1 cellular context compared by ENCODE assay signal in the genomic region with DNA sequence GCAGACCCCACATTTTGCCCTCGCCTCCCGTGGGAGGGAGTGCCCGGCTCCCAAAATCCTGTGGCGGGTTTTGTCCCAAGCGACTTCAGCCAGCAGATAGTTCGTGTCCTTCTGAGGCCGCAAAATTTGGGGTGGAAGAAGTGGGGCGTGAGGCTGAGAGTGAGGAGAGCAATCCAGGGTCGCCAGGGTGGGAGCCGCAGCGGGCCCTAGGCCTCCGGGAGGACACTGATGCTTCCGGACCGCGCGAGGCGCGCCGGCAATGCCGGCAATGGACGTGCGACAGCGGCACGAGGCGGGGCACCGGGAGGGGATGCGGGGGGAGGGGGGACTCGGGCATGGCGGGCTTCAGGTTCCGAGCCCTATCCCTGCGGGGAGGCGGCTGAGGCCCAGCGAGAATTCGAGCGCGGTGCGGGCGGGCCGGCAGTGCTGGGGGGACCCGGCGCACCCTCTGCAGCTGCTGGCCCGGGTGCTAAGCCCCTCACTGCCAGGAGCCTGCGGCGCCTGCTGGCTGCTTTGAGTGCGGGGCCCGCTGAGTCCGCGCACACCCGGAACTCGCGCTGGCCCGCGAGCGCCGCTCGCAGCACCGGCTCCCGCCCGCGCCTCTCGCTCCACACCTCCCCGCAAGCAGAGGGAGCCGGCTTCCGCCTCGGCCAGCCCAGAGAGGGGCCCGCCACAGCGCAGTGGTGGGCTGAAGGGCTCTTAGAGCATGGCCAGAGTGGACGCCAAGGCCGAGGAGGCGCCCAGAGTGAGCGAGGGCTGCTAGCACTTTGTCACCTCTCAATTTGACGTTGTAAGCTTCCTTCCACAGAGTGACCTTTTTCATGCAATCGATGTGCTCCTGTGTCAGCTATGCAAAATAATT.
TF ChIP-seq lines count a peak whose summit lies in the region.

No MANE protein-coding gene starts in this region.

TF ChIP-seq in K562, 482 proteins besides CTCF, POLR2A, EP300 and RAD21 (continued from another document and continues in another):
- TF ChIP-seq, protein P1, sequence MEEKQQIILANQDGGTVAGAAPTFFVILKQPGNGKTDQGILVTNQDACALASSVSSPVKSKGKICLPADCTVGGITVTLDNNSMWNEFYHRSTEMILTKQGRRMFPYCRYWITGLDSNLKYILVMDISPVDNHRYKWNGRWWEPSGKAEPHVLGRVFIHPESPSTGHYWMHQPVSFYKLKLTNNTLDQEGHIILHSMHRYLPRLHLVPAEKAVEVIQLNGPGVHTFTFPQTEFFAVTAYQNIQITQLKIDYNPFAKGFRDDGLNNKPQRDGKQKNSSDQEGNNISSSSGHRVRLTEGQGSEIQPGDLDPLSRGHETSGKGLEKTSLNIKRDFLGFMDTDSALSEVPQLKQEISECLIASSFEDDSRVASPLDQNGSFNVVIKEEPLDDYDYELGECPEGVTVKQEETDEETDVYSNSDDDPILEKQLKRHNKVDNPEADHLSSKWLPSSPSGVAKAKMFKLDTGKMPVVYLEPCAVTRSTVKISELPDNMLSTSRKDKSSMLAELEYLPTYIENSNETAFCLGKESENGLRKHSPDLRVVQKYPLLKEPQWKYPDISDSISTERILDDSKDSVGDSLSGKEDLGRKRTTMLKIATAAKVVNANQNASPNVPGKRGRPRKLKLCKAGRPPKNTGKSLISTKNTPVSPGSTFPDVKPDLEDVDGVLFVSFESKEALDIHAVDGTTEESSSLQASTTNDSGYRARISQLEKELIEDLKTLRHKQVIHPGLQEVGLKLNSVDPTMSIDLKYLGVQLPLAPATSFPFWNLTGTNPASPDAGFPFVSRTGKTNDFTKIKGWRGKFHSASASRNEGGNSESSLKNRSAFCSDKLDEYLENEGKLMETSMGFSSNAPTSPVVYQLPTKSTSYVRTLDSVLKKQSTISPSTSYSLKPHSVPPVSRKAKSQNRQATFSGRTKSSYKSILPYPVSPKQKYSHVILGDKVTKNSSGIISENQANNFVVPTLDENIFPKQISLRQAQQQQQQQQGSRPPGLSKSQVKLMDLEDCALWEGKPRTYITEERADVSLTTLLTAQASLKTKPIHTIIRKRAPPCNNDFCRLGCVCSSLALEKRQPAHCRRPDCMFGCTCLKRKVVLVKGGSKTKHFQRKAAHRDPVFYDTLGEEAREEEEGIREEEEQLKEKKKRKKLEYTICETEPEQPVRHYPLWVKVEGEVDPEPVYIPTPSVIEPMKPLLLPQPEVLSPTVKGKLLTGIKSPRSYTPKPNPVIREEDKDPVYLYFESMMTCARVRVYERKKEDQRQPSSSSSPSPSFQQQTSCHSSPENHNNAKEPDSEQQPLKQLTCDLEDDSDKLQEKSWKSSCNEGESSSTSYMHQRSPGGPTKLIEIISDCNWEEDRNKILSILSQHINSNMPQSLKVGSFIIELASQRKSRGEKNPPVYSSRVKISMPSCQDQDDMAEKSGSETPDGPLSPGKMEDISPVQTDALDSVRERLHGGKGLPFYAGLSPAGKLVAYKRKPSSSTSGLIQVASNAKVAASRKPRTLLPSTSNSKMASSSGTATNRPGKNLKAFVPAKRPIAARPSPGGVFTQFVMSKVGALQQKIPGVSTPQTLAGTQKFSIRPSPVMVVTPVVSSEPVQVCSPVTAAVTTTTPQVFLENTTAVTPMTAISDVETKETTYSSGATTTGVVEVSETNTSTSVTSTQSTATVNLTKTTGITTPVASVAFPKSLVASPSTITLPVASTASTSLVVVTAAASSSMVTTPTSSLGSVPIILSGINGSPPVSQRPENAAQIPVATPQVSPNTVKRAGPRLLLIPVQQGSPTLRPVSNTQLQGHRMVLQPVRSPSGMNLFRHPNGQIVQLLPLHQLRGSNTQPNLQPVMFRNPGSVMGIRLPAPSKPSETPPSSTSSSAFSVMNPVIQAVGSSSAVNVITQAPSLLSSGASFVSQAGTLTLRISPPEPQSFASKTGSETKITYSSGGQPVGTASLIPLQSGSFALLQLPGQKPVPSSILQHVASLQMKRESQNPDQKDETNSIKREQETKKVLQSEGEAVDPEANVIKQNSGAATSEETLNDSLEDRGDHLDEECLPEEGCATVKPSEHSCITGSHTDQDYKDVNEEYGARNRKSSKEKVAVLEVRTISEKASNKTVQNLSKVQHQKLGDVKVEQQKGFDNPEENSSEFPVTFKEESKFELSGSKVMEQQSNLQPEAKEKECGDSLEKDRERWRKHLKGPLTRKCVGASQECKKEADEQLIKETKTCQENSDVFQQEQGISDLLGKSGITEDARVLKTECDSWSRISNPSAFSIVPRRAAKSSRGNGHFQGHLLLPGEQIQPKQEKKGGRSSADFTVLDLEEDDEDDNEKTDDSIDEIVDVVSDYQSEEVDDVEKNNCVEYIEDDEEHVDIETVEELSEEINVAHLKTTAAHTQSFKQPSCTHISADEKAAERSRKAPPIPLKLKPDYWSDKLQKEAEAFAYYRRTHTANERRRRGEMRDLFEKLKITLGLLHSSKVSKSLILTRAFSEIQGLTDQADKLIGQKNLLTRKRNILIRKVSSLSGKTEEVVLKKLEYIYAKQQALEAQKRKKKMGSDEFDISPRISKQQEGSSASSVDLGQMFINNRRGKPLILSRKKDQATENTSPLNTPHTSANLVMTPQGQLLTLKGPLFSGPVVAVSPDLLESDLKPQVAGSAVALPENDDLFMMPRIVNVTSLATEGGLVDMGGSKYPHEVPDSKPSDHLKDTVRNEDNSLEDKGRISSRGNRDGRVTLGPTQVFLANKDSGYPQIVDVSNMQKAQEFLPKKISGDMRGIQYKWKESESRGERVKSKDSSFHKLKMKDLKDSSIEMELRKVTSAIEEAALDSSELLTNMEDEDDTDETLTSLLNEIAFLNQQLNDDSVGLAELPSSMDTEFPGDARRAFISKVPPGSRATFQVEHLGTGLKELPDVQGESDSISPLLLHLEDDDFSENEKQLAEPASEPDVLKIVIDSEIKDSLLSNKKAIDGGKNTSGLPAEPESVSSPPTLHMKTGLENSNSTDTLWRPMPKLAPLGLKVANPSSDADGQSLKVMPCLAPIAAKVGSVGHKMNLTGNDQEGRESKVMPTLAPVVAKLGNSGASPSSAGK (IDR thresholded peaks at IDR 0.05) = peak; percentile 76
- TF ChIP-seq CHD1 (IDR thresholded peaks at IDR 0.05; ENCODE audit: low read length) (no peak), DACH1 (IDR thresholded peaks at IDR 0.05; ENCODE audit: partially characterized antibody) (no peak), FOXM1 (IDR thresholded peaks at IDR 0.05; ENCODE audit: low read depth) (no peak), FOXM1 (CRISPR knock-in tag; IDR thresholded peaks at IDR 0.05; ENCODE audit: low read depth) (no peak), BMI1 (IDR thresholded peaks at IDR 0.05; ENCODE audit: low read length) (no peak), ZNF3 (CRISPR knock-in tag; IDR thresholded peaks at IDR 0.05) (no peak), ZKSCAN3 (CRISPR knock-in tag; IDR thresholded peaks at IDR 0.05) (no peak), TBP (optimal IDR thresholded peaks at IDR 0.05; ENCODE audit: low read depth, low read length) (no peak), ZEB2 (IDR thresholded peaks at IDR 0.05) (peak; percentile 14; the same call in 1 of the 2 replicates), THRAP3 (IDR thresholded peaks at IDR 0.05; ENCODE audit: borderline replicate concordance) (no peak), CBX5 (IDR thresholded peaks at IDR 0.05; ENCODE audit: borderline replicate concordance, low read depth) (no peak), NR4A1 (CRISPR knock-in tag; IDR thresholded peaks at IDR 0.05) (no peak), NR4A1 (tag; IDR thresholded peaks at IDR 0.05) (no peak), CAMTA2 (CRISPR knock-in tag; conservative IDR thresholded peaks at IDR 0.05) (no peak), ZNF133 (CRISPR knock-in tag; IDR thresholded peaks at IDR 0.05) (no peak), MTA2 (IDR thresholded peaks at IDR 0.05; ENCODE audit: low read depth) (no peak), YBX1 (IDR thresholded peaks at IDR 0.05) (no peak), ASH1L (IDR thresholded peaks at IDR 0.05; ENCODE audit: borderline replicate concordance, low read depth, partially characterized antibody) (no peak), PHF21A (IDR thresholded peaks at IDR 0.05; ENCODE audit: borderline replicate concordance, low read depth) (0 out of 2 replicates have a peak, but pooled peaks have one; percentile 12), ZNF408 (CRISPR knock-in tag; IDR thresholded peaks at IDR 0.05; ENCODE audit: low read depth) (no peak)
- TF ChIP-seq, protein P2, sequence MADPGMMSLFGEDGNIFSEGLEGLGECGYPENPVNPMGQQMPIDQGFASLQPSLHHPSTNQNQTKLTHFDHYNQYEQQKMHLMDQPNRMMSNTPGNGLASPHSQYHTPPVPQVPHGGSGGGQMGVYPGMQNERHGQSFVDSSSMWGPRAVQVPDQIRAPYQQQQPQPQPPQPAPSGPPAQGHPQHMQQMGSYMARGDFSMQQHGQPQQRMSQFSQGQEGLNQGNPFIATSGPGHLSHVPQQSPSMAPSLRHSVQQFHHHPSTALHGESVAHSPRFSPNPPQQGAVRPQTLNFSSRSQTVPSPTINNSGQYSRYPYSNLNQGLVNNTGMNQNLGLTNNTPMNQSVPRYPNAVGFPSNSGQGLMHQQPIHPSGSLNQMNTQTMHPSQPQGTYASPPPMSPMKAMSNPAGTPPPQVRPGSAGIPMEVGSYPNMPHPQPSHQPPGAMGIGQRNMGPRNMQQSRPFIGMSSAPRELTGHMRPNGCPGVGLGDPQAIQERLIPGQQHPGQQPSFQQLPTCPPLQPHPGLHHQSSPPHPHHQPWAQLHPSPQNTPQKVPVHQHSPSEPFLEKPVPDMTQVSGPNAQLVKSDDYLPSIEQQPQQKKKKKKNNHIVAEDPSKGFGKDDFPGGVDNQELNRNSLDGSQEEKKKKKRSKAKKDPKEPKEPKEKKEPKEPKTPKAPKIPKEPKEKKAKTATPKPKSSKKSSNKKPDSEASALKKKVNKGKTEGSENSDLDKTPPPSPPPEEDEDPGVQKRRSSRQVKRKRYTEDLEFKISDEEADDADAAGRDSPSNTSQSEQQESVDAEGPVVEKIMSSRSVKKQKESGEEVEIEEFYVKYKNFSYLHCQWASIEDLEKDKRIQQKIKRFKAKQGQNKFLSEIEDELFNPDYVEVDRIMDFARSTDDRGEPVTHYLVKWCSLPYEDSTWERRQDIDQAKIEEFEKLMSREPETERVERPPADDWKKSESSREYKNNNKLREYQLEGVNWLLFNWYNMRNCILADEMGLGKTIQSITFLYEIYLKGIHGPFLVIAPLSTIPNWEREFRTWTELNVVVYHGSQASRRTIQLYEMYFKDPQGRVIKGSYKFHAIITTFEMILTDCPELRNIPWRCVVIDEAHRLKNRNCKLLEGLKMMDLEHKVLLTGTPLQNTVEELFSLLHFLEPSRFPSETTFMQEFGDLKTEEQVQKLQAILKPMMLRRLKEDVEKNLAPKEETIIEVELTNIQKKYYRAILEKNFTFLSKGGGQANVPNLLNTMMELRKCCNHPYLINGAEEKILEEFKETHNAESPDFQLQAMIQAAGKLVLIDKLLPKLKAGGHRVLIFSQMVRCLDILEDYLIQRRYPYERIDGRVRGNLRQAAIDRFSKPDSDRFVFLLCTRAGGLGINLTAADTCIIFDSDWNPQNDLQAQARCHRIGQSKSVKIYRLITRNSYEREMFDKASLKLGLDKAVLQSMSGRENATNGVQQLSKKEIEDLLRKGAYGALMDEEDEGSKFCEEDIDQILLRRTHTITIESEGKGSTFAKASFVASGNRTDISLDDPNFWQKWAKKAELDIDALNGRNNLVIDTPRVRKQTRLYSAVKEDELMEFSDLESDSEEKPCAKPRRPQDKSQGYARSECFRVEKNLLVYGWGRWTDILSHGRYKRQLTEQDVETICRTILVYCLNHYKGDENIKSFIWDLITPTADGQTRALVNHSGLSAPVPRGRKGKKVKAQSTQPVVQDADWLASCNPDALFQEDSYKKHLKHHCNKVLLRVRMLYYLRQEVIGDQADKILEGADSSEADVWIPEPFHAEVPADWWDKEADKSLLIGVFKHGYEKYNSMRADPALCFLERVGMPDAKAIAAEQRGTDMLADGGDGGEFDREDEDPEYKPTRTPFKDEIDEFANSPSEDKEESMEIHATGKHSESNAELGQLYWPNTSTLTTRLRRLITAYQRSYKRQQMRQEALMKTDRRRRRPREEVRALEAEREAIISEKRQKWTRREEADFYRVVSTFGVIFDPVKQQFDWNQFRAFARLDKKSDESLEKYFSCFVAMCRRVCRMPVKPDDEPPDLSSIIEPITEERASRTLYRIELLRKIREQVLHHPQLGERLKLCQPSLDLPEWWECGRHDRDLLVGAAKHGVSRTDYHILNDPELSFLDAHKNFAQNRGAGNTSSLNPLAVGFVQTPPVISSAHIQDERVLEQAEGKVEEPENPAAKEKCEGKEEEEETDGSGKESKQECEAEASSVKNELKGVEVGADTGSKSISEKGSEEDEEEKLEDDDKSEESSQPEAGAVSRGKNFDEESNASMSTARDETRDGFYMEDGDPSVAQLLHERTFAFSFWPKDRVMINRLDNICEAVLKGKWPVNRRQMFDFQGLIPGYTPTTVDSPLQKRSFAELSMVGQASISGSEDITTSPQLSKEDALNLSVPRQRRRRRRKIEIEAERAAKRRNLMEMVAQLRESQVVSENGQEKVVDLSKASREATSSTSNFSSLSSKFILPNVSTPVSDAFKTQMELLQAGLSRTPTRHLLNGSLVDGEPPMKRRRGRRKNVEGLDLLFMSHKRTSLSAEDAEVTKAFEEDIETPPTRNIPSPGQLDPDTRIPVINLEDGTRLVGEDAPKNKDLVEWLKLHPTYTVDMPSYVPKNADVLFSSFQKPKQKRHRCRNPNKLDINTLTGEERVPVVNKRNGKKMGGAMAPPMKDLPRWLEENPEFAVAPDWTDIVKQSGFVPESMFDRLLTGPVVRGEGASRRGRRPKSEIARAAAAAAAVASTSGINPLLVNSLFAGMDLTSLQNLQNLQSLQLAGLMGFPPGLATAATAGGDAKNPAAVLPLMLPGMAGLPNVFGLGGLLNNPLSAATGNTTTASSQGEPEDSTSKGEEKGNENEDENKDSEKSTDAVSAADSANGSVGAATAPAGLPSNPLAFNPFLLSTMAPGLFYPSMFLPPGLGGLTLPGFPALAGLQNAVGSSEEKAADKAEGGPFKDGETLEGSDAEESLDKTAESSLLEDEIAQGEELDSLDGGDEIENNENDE (IDR thresholded peaks at IDR 0.05; ENCODE audit: low read depth, low read length) = no peak
- TF ChIP-seq, protein P3, sequence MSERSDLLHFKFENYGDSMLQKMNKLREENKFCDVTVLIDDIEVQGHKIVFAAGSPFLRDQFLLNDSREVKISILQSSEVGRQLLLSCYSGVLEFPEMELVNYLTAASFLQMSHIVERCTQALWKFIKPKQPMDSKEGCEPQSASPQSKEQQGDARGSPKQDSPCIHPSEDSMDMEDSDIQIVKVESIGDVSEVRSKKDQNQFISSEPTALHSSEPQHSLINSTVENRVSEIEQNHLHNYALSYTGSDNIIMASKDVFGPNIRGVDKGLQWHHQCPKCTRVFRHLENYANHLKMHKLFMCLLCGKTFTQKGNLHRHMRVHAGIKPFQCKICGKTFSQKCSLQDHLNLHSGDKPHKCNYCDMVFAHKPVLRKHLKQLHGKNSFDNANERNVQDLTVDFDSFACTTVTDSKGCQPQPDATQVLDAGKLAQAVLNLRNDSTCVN (CRISPR knock-in tag; IDR thresholded peaks at IDR 0.05) = no peak
